13 cellular contexts compared by ENCODE assay signal in the genomic region with DNA sequence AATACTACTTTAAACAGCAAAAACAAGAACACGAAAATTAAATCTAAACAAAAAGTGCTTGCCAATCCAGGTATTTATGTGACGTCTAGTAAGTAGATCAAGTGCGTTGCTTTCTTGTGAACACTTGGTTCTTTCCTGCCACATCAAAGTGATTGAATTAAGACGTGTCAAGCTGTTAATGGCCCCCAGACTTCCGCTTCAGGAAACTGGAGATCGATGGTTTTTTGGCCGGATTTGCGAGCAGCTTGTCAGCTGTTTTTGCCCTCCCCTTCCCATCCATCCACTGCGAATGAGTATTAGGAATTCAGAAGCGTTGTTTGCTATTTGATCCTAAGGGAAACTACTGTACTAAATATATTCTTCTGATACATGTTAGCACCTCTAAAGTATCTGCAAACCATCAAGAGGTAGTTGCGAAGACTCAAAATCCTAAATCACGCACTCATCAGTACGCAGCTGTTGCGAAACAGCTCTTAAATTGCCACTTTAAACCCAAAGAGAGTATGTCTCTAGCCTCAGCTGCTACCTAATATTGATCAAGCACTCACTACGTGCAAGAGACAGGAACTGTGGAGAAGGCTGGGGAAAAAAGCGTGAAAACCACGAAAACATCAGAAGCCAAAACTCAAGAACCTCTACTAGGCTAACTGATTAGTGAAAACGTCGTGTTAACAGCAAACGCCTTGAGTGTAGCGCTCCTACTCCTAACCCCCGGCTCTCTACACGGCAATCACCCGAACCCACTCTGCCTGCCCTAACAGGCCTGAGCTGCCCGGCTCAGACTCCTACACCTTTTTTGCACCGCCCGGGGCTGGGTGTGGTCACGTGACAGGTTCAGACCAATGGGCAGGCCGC. TPM values are rescaled to one million over a fixed set of nuclear protein-coding genes. Genes with fewer than 3 reads are reported as not detected.
A peak's percentile ranks its signal among the peaks of the same experiment; 100 is the strongest.
DNase-seq lines count a peak whose midpoint lies in the region; ATAC-seq and TF ChIP-seq lines count a peak whose summit lies in the region.
"Had no signal": no experiment of that assay in that cellular context is flagged by ENCODE, and none has a peak within 500 bp of the region (broad histone marks: within the 10 kb centered on the region; RNA-seq: fewer than 3 reads in every experiment).

No MANE protein-coding gene starts in this region.

- peak; percentile 69 for ATAC-seq in activated CD8-positive, alpha-beta memory T cell treated with anti-CD3 and anti-CD28 coated beads, Interleukin-2, amount 10 ng/mL, durations not matched to agents 7 days and 5 days

- DNase-seq in activated CD8-positive, alpha-beta memory T cell treated with anti-CD3 and anti-CD28 coated beads, Interleukin-2, amount 10 ng/mL, durations not matched to agents 7 days and 5 days = peak; percentile 67
- DNase-seq in activated CD8-positive, alpha-beta memory T cell treated with anti-CD3 and anti-CD28 coated beads, Interleukin-2, amount 50 U/mL, for 48 hours = no peak
- DNase-seq in spleen (peak; percentile 75), HCEC 1CT (no peak), superior temporal gyrus (ENCODE audit: extremely low spot score) (no peak), SW480 (ENCODE audit: low spot score) (no peak)
- DNase-seq: NCI-H748 treated with DMSO at 0.1 percent for 48 hours had no signal

- H3K4me3 Mint-ChIP-seq in activated CD8-positive, alpha-beta memory T cell treated with anti-CD3 and anti-CD28 coated beads, Interleukin-2, amount 10 ng/mL, durations not matched to agents 7 days and 5 days = peak overlapping the region; percentile 67
- peak overlapping the region; percentile 66 for H3K4me3 Mint-ChIP-seq in T-helper 1 cell treated with Interleukin-12 subunit alpha and Interleukin-12 subunit beta and Interleukin-4 antibody, amounts not matched to agents 30 μg/mL and 1 μg/mL, for 36 hours
- H3K4me3 Mint-ChIP-seq in activated naive CD8-positive, alpha-beta T cell = peak overlapping the region; percentile 55

- no peak for TF ChIP-seq POLR2A in spleen (IDR thresholded peaks at IDR 0.05)

- peaks cover 3% of the 10 kb centered on the region for H3K36me3 Mint-ChIP-seq in activated CD8-positive, alpha-beta memory T cell treated with anti-CD3 and anti-CD28 coated beads, Interleukin-2, amount 10 ng/mL, durations not matched to agents 7 days and 5 days
- H3K36me3 Mint-ChIP-seq in T-helper 1 cell treated with Interleukin-12 subunit alpha and Interleukin-12 subunit beta and Interleukin-4 antibody, amounts not matched to agents 30 μg/mL and 1 μg/mL, for 36 hours (ENCODE audit: low read depth) = peaks cover 7% of the 10 kb centered on the region
- H3K36me3 Mint-ChIP-seq in activated naive CD8-positive, alpha-beta T cell = no peaks in the 10 kb centered on the region

- peak overlapping the region in 1 of 8 donors; percentile 40 for H3K4me3 ChIP-seq in spleen
- H3K4me3 ChIP-seq: suprapubic skin had no signal

- 62 to 73% (median 65%) methylated on average over 29 of the region's 29 CpGs for WGBS in spleen, 5 donors

- no peaks in the 10 kb centered on the region for H3K4me1 ChIP-seq in spleen
- H3K4me1 ChIP-seq: suprapubic skin had no signal

- H3K4me1 Mint-ChIP-seq in activated CD8-positive, alpha-beta memory T cell treated with anti-CD3 and anti-CD28 coated beads, Interleukin-2, amount 10 ng/mL, durations not matched to agents 7 days and 5 days = peaks cover 17% of the 10 kb centered on the region
- H3K4me1 Mint-ChIP-seq in T-helper 1 cell treated with Interleukin-12 subunit alpha and Interleukin-12 subunit beta and Interleukin-4 antibody, amounts not matched to agents 30 μg/mL and 1 μg/mL, for 36 hours (ENCODE audit: low read depth) = peaks cover 14% of the 10 kb centered on the region
- H3K4me1 Mint-ChIP-seq in activated naive CD8-positive, alpha-beta T cell (ENCODE audit: low read depth) = peaks cover 10% of the 10 kb centered on the region

- H3K27me3 Mint-ChIP-seq in activated CD8-positive, alpha-beta memory T cell treated with anti-CD3 and anti-CD28 coated beads, Interleukin-2, amount 10 ng/mL, durations not matched to agents 7 days and 5 days = no peaks in the 10 kb centered on the region
- peaks cover 3% of the 10 kb centered on the region for H3K27me3 Mint-ChIP-seq in T-helper 1 cell treated with Interleukin-12 subunit alpha and Interleukin-12 subunit beta and Interleukin-4 antibody, amounts not matched to agents 30 μg/mL and 1 μg/mL, for 36 hours (ENCODE audit: low read depth)
- H3K27me3 Mint-ChIP-seq in activated naive CD8-positive, alpha-beta T cell = no peaks in the 10 kb centered on the region

- H3K27me3 ChIP-seq in spleen (replicated peaks in 1 of 7) = no peaks in the 10 kb centered on the region
- H3K27me3 ChIP-seq: suprapubic skin had no signal

- H3K36me3 ChIP-seq in spleen = no peaks in the 10 kb centered on the region
- H3K36me3 ChIP-seq: suprapubic skin had no signal

- H3K27ac ChIP-seq in spleen = peak overlapping the region in 7 of 8 donors; percentile 26 to 82 (median 54)
- H3K27ac ChIP-seq: suprapubic skin had no signal

- no peaks in the 10 kb centered on the region for H3K9me3 Mint-ChIP-seq in activated CD8-positive, alpha-beta memory T cell treated with anti-CD3 and anti-CD28 coated beads, Interleukin-2, amount 10 ng/mL, durations not matched to agents 7 days and 5 days (ENCODE audit: low read depth)
- peaks cover 8% of the 10 kb centered on the region for H3K9me3 Mint-ChIP-seq in T-helper 1 cell treated with Interleukin-12 subunit alpha and Interleukin-12 subunit beta and Interleukin-4 antibody, amounts not matched to agents 30 μg/mL and 1 μg/mL, for 36 hours
- H3K9me3 Mint-ChIP-seq in activated naive CD8-positive, alpha-beta T cell (ENCODE audit: low read depth) = peaks cover 8% of the 10 kb centered on the region

- CTCF ChIA-PET in activated CD8-positive, alpha-beta memory T cell treated with anti-CD3 and anti-CD28 coated beads, Interleukin-2, amount 10 ng/mL, durations not matched to agents 7 days and 5 days (lab: Charles Lee) = no interaction called here

- TF ChIP-seq CTCF in spleen (IDR thresholded peaks at IDR 0.05 in 8 of 11, conservative IDR thresholded peaks at IDR 0.05 in 3 of 11) = no peak

- H3K9me3 ChIP-seq in spleen = no peaks in the 10 kb centered on the region
- H3K9me3 ChIP-seq: suprapubic skin had no signal

- peak overlapping the region; percentile 77 for H3K27ac Mint-ChIP-seq in activated CD8-positive, alpha-beta memory T cell treated with anti-CD3 and anti-CD28 coated beads, Interleukin-2, amount 10 ng/mL, durations not matched to agents 7 days and 5 days
- peak overlapping the region; percentile 83 for H3K27ac Mint-ChIP-seq in T-helper 1 cell treated with Interleukin-12 subunit alpha and Interleukin-12 subunit beta and Interleukin-4 antibody, amounts not matched to agents 30 μg/mL and 1 μg/mL, for 36 hours
- H3K27ac Mint-ChIP-seq in activated naive CD8-positive, alpha-beta T cell = no peak overlapping the region

- intact Hi-C loops in spleen (cut with DNase I; ENCODE audit: low total_unique reads) = no loop called here

RNA-seq across cellular contexts. Expression of a gene that starts 0.5 kb away (rescaled TPM):
- not detected for total RNA-seq in activated CD8-positive, alpha-beta memory T cell treated with anti-CD3 and anti-CD28 coated beads, Interleukin-2, amount 10 ng/mL, durations not matched to agents 7 days and 5 days
- under 1 TPM in 2 of 7 donors, not detected in 5; 0.09 to 0.43 TPM for total RNA-seq in spleen
- not detected for polyA plus RNA-seq in spleen
- total RNA-seq: A673; MCF 10A; suprapubic skin; T-helper 2 cell treated with Interferon-gamma antibody and Interleukin-4, amounts not matched to agents 100 ng/mL and 5 ng/mL, for 36 hours had no signal

Comparison
In these comparisons a context has a peak if more than half of its experiments do, and no peak if none do; other contexts are left out.
1. DNase-seq: peak in activated CD8-positive, alpha-beta memory T cell treated with anti-CD3 and anti-CD28 coated beads, Interleukin-2, amount 10 ng/mL, durations not matched to agents 7 days and 5 days (single experiment) and spleen (single experiment); none in activated CD8-positive, alpha-beta memory T cell treated with anti-CD3 and anti-CD28 coated beads, Interleukin-2, amount 50 U/mL, for 48 hours (single experiment), HCEC 1CT (single experiment), superior temporal gyrus (single experiment) and SW480 (single experiment).
2. Peak in every context shown above with its lines, with median percentiles within 50 percentile points of each other: H3K4me3 Mint-ChIP-seq.